Comparison of ENCODE assay signal across 2 cellular contexts in the genomic region with DNA sequence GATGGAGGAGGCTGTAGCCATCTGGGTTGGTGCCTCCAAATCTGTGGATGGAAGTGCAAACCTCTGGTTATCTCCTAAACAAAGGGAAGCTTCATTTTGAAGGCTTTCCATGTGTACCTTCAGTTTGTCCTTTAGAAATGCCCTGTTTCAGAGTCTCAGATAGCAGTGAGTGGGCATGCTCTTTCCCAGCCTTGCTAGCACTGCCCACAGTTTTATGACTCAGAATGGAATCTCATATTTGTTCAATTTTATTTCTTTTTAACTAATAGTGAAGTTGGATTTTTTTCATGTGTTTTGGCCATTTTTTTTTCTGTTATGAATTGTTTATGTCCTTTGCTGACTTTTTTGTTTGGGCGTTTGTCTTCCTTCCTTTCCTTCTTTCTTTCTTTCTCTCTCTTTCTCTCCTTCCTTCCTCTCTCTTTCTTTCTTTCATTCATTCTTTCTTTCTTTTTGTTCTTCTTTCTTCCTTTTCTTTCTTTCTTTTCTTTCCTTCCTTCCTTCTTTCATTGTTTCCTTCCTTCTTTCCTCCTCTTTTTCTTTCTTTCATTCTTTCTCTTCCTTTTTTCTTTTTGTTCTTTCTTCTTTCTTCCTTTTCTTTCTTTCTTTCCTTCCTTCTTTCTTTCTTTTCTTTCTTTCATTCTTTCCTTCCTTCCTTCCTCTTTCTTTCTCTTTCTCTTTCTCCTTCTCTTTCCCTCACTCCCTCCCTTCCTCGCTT.
TF ChIP-seq lines count a peak whose summit lies in the region.

No MANE protein-coding gene starts in this region.

TF ChIP-seq in SK-N-SH treated with all-trans-retinoic acid at 6 μM for 48 hours, 23 proteins besides CTCF, POLR2A, EP300 and RAD21 (continued from another document):
- TF ChIP-seq, protein P1, sequence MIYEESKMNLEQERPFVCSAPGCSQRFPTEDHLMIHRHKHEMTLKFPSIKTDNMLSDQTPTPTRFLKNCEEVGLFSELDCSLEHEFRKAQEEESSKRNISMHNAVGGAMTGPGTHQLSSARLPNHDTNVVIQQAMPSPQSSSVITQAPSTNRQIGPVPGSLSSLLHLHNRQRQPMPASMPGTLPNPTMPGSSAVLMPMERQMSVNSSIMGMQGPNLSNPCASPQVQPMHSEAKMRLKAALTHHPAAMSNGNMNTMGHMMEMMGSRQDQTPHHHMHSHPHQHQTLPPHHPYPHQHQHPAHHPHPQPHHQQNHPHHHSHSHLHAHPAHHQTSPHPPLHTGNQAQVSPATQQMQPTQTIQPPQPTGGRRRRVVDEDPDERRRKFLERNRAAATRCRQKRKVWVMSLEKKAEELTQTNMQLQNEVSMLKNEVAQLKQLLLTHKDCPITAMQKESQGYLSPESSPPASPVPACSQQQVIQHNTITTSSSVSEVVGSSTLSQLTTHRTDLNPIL (CRISPR knock-in tag; IDR thresholded peaks at IDR 0.05; ENCODE audit: low read depth): no peak
- TF ChIP-seq GLIS3 (CRISPR knock-in tag; IDR thresholded peaks at IDR 0.05) (no peak), ARNTL (CRISPR knock-in tag; IDR thresholded peaks at IDR 0.05; ENCODE audit: borderline replicate concordance, low read depth) (no peak), ZFP3 (CRISPR knock-in tag; IDR thresholded peaks at IDR 0.05) (no peak), ZFP30 (CRISPR knock-in tag; IDR thresholded peaks at IDR 0.05) (no peak), TCF4 (CRISPR knock-in tag; IDR thresholded peaks at IDR 0.05; ENCODE audit: borderline replicate concordance) (no peak), ZC3H10 (CRISPR knock-in tag; IDR thresholded peaks at IDR 0.05) (no peak)
TF ChIP-seq in SK-N-SH treated with all-trans-retinoic acid at 6 μM for 48 hours: peak in this region for 0.

TF ChIP-seq in SK-N-SH, 30 proteins besides CTCF, POLR2A, EP300 and RAD21 (continued from another document):
- TF ChIP-seq, protein P2, sequence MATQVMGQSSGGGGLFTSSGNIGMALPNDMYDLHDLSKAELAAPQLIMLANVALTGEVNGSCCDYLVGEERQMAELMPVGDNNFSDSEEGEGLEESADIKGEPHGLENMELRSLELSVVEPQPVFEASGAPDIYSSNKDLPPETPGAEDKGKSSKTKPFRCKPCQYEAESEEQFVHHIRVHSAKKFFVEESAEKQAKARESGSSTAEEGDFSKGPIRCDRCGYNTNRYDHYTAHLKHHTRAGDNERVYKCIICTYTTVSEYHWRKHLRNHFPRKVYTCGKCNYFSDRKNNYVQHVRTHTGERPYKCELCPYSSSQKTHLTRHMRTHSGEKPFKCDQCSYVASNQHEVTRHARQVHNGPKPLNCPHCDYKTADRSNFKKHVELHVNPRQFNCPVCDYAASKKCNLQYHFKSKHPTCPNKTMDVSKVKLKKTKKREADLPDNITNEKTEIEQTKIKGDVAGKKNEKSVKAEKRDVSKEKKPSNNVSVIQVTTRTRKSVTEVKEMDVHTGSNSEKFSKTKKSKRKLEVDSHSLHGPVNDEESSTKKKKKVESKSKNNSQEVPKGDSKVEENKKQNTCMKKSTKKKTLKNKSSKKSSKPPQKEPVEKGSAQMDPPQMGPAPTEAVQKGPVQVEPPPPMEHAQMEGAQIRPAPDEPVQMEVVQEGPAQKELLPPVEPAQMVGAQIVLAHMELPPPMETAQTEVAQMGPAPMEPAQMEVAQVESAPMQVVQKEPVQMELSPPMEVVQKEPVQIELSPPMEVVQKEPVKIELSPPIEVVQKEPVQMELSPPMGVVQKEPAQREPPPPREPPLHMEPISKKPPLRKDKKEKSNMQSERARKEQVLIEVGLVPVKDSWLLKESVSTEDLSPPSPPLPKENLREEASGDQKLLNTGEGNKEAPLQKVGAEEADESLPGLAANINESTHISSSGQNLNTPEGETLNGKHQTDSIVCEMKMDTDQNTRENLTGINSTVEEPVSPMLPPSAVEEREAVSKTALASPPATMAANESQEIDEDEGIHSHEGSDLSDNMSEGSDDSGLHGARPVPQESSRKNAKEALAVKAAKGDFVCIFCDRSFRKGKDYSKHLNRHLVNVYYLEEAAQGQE (IDR thresholded peaks at IDR 0.05; ENCODE audit: low read depth, low read length): no peak
